In the genomic region with DNA sequence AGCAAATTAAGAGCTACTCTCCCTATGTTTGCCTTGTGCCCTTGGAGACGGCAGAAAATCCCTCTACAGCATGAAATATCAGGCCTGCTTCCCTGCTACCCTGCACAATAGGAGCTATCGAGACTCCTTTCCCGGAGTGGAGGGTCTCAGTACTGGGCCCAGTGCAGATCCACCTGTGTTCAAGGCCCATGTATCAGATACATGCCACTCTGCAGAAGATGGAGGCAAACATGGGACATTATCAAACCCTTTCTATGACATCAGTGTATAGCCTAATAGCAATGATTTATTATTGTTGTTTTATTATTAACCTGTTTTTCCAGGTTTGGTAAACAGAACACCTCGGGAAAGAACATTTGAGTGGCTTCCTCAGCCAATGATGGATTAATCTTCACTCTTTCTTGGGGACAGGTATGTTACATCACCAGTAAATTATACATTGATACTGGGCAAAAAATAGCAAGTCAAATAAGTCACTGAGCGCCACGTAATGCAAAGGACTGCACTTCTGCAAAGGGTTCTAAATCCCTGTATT, we compare ENCODE assay signal across 17 cellular contexts. TPM values are rescaled to one million over a fixed set of nuclear protein-coding genes. Genes with fewer than 3 reads are reported as not detected.
A peak's percentile ranks its signal among the peaks of the same experiment; 100 is the strongest.
DNase-seq lines count a peak whose midpoint lies in the region; ATAC-seq, FAIRE-seq and TF ChIP-seq lines count a peak whose summit lies in the region.
"Had no signal": no experiment of that assay in that cellular context is flagged by ENCODE, and none has a peak within 500 bp of the region (broad histone marks: within the 10 kb centered on the region; RNA-seq: fewer than 3 reads in every experiment).

No MANE protein-coding gene starts in this region.

- no peak overlapping the region for H3K4me3 Mint-ChIP-seq in nephron
- H3K4me3 Mint-ChIP-seq: activated B cell treated with CpG ODN at 0.5 μM for 24 hours; activated T-helper 17 cell treated with anti-CD3 and anti-CD28 coated beads, Interleukin-2, amount 50 U/mL, for 72 hours; nephron progenitor cell; stimulated activated naive CD8-positive, alpha-beta T cell treated with anti-CD3 and anti-CD28 coated beads, Interleukin-15, Interleukin-2, amounts not matched to agents 100 ng/mL and 50 ng/mL, for 24 hours had no signal

- H3K27me3 ChIP-seq in heart right ventricle: no peaks in the 10 kb centered on the region
- no peaks in the 10 kb centered on the region for H3K27me3 ChIP-seq in dorsolateral prefrontal cortex
- H3K27me3 ChIP-seq in upper lobe of left lung: no peaks in the 10 kb centered on the region
- H3K27me3 ChIP-seq: ascending aorta had no signal

- H3K4me1 Mint-ChIP-seq in nephron: peaks cover 45% of the 10 kb centered on the region
- H3K4me1 Mint-ChIP-seq: activated B cell treated with CpG ODN at 0.5 μM for 24 hours; activated T-helper 17 cell treated with anti-CD3 and anti-CD28 coated beads, Interleukin-2, amount 50 U/mL, for 72 hours had no signal

- peak overlapping the region; percentile 45 to 87 (median 78) for H3K27ac Mint-ChIP-seq in nephron
- H3K27ac Mint-ChIP-seq: activated B cell treated with CpG ODN at 0.5 μM for 24 hours; activated T-helper 17 cell treated with anti-CD3 and anti-CD28 coated beads, Interleukin-2, amount 50 U/mL, for 72 hours; nephron progenitor cell; stimulated activated naive CD8-positive, alpha-beta T cell treated with anti-CD3 and anti-CD28 coated beads, Interleukin-15, Interleukin-2, amounts not matched to agents 100 ng/mL and 50 ng/mL, for 24 hours had no signal

- no peak for FAIRE-seq in HTR-8/SVneo (lab: Jason Lieb, UNC)
- FAIRE-seq: frontal cortex had no signal

- ATAC-seq in heart right ventricle: peak in 1 of 8 donors; percentile 4
- ATAC-seq in Right ventricle myocardium superior (ENCODE audit: poor library complexity): no peak
- no peak for ATAC-seq in upper lobe of left lung (ENCODE audit: low FRiP score in 2 of 2)
- no peak for ATAC-seq in GM18520 (IDR thresholded peaks at IDR 0.05; ENCODE audit: unreplicated experiment)
- no peak for ATAC-seq in GM18498 (IDR thresholded peaks at IDR 0.05; ENCODE audit: unreplicated experiment)
- ATAC-seq: activated T-helper 17 cell treated with anti-CD3 and anti-CD28 coated beads, Interleukin-2, amount 50 U/mL, for 72 hours had no signal

- H3K36me3 Mint-ChIP-seq in nephron (ENCODE audit: low read depth): peaks cover 13% of the 10 kb centered on the region

- no peak for TF ChIP-seq EP300 in upper lobe of left lung (IDR thresholded peaks at IDR 0.05)

- intact Hi-C loops in heart right ventricle (cut with DNase I) (loop anchor here in 4 of 10 donors (2.0 to 5.0 kb wide), 3 partner anchors 44 to 49 kb away; no protein-coding TSS in a partner anchor), Right ventricle myocardium superior (cut with DNase I) (loop anchor here (10.0 kb wide), 1 partner anchor 52 kb away; the partner anchor contains the start of gene HEG1), dorsolateral prefrontal cortex (cut with DNase I) (loop anchor here in 1 of 2 donors (5.0 kb wide), 1 partner anchor 49 kb away; no protein-coding TSS in a partner anchor)

- H3K4me1 ChIP-seq in heart right ventricle (peaks cover 20 to 83% (median 67%) of the 10 kb centered on the region in 9 donors), upper lobe of left lung (peaks cover 32 to 46% (median 36%) of the 10 kb centered on the region in 4 donors)
- H3K4me1 ChIP-seq: ascending aorta had no signal

- H3K4me3 ChIP-seq in heart right ventricle (no peak overlapping the region), dorsolateral prefrontal cortex (no peak overlapping the region), upper lobe of left lung (no peak overlapping the region)
- H3K4me3 ChIP-seq: ascending aorta, coronary artery had no signal

- no peaks in the 10 kb centered on the region for H3K27me3 Mint-ChIP-seq in nephron (ENCODE audit: low read depth)
- H3K27me3 Mint-ChIP-seq: activated B cell treated with CpG ODN at 0.5 μM for 24 hours; activated T-helper 17 cell treated with anti-CD3 and anti-CD28 coated beads, Interleukin-2, amount 50 U/mL, for 72 hours; stimulated activated naive CD8-positive, alpha-beta T cell treated with anti-CD3 and anti-CD28 coated beads, Interleukin-15, Interleukin-2, amounts not matched to agents 100 ng/mL and 50 ng/mL, for 24 hours had no signal

- no peak for TF ChIP-seq POLR2A in upper lobe of left lung (IDR thresholded peaks at IDR 0.05)

- H3K36me3 ChIP-seq in heart right ventricle (peaks cover 0 to 100% (median 73%) of the 10 kb centered on the region in 9 donors), upper lobe of left lung (peaks cover 4 to 96% (median 47%) of the 10 kb centered on the region in 4 donors)

- DNase-seq in heart right ventricle (no peak), Right ventricle myocardium superior (no peak), dorsolateral prefrontal cortex (no peak), upper lobe of left lung (no peak), HTR-8/SVneo (ENCODE audit: insufficient read length, low spot score) (no peak)
- DNase-seq: activated B cell treated with CpG ODN at 0.5 μM for 24 hours, Kasumi-1, NCI-H345 had no signal

- WGBS in heart right ventricle, 2 donors: 83 to 87% methylated on average over 6 of the region's 6 CpGs
- 66 to 74% methylated on average over 6 of the region's 6 CpGs for WGBS in upper lobe of left lung, 2 donors

- H3K27ac ChIP-seq in heart right ventricle (peak overlapping the region in 9 of 10 donors; percentile 17 to 84 (median 62)), dorsolateral prefrontal cortex (peak overlapping the region in 53 of 59 donors; percentile 5 to 78 (median 58)), upper lobe of left lung (peak overlapping the region; percentile 9 to 69 (median 26))
- H3K27ac ChIP-seq: ascending aorta, coronary artery had no signal

- TF ChIP-seq CTCF in heart right ventricle (IDR thresholded peaks at IDR 0.05): no peak
- no peak for TF ChIP-seq CTCF in dorsolateral prefrontal cortex (IDR thresholded peaks at IDR 0.05 in 54 of 56, conservative IDR thresholded peaks at IDR 0.05 in 2 of 56; ENCODE audit: low read depth in 1 of 56, partially characterized antibody in 56 of 56)
- TF ChIP-seq CTCF in nephron (IDR thresholded peaks at IDR 0.05; ENCODE audit: unreplicated experiment in 3 of 3): no peak
- no peak for TF ChIP-seq CTCF in upper lobe of left lung (IDR thresholded peaks at IDR 0.05)

- H3K9me3 ChIP-seq in heart right ventricle: no peaks in the 10 kb centered on the region
- H3K9me3 ChIP-seq in upper lobe of left lung: no peaks in the 10 kb centered on the region
- H3K9me3 ChIP-seq: ascending aorta had no signal

- no peaks in the 10 kb centered on the region for H3K9me3 Mint-ChIP-seq in nephron
- H3K9me3 Mint-ChIP-seq: activated B cell treated with CpG ODN at 0.5 μM for 24 hours; activated T-helper 17 cell treated with anti-CD3 and anti-CD28 coated beads, Interleukin-2, amount 50 U/mL, for 72 hours; nephron progenitor cell; stimulated activated naive CD8-positive, alpha-beta T cell treated with anti-CD3 and anti-CD28 coated beads, Interleukin-15, Interleukin-2, amounts not matched to agents 100 ng/mL and 50 ng/mL, for 24 hours had no signal

RNA-seq across cellular contexts. Expression of gene HEG1, which starts 52.9 kb away (rescaled TPM):
- total RNA-seq in heart right ventricle (100 to 1,000 TPM in 7 of 10 donors, 10 to 100 TPM in 3; 79.0 to 186 (median 143) TPM), Right ventricle myocardium superior (91.1 TPM), dorsolateral prefrontal cortex (10 to 100 TPM; 12.8 to 65.6 (median 29.0) TPM), upper lobe of left lung (100 to 1,000 TPM in 3 of 6 donors, 10 to 100 TPM in 3; 45.1 to 168 (median 100) TPM)
- 10 to 100 TPM; 12.2 to 25.4 TPM for polyA plus RNA-seq in heart right ventricle
